ENCODE assay signal across 17 cellular contexts in the genomic region with DNA sequence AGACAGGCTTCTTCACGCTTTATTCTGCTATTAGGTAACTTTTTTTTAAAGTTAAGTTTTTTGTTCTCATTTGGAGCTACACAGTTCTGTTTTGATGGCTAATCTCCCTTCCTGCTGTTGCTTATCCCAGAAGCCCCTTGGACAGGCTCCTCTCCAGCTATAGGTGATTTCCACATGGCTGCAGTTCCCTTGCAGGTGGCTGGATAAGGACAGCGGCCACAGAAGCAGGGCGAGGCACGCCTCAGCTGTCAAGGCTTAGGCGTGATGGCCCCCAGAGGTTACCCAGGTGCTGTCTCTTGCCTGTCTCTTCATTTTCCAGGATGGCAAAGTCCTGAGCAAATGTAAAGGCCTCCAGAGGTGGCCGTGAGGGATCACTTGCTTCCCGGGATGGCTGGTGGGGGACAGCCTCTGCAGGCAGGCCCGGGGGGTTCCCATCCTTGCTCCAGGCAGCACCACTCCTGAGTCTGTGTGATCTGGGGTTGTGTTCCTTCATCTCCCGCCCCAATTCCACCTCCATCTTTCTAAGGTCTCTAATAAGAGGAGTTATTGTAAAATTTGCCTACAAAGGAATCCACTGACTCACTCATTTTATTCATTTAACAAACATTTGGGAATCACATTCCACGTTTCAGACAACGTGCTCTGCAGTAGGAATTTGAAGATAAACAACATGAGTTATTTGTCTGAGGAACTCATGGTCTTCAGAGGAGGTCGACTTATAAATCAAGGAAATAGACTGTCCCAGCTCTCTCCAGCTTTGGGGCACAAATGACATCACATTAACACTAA. TPM values are rescaled to one million over a fixed set of nuclear protein-coding genes. Genes with fewer than 3 reads are reported as not detected.
A peak's percentile ranks its signal among the peaks of the same experiment; 100 is the strongest.
DNase-seq lines count a peak whose midpoint lies in the region; ATAC-seq and TF ChIP-seq lines count a peak whose summit lies in the region.
"Had no signal": no experiment of that assay in that cellular context is flagged by ENCODE, and none has a peak within 500 bp of the region (broad histone marks: within the 10 kb centered on the region; RNA-seq: fewer than 3 reads in every experiment).

No MANE protein-coding gene starts in this region.

- no peak overlapping the region for H3K4me3 ChIP-seq in BJ (ENCODE audit: low read depth, low read length)
- no peak overlapping the region for H3K4me3 ChIP-seq in Karpas-422 (ENCODE audit: low read length)

- TF ChIP-seq CTCF in BJ (IDR thresholded peaks at IDR 0.05; ENCODE audit: insufficient read depth, low read depth, low read length), result no peak

- no peaks in the 10 kb centered on the region for H3K9me2 ChIP-seq in Karpas-422 (replicated peaks; ENCODE audit: insufficient read depth, low read length)

- no peak overlapping the region for H3K4me2 ChIP-seq in Karpas-422 (ENCODE audit: low read depth, low read length, poor library complexity, severe bottlenecking)

- peak; percentile 63 for DNase-seq in BJ (ENCODE audit: low read depth)
- DNase-seq in Karpas-422, result peak; percentile 28
- peak; percentile 43 for DNase-seq in epidermal melanocyte (ENCODE audit: insufficient read length, low spot score)
- peak; percentile 19 for DNase-seq in non-pigmented ciliary epithelial cell (ENCODE audit: low read depth)
- no peak for DNase-seq in NCI-H446 treated with DMSO at 0.1 percent for 48 hours (lab: John Stamatoyannopoulos, UW)
- no peak for DNase-seq in DMS 273 (lab: John Stamatoyannopoulos, UW; ENCODE audit: unreplicated experiment)
- DNase-seq: activated CD4-positive, alpha-beta T cell treated with anti-CD3 and anti-CD28 coated beads for 1 hour; activated CD8-positive, alpha-beta memory T cell treated with anti-CD3 and anti-CD28 coated beads, Interleukin-2, amount 50 U/mL, for 4 hours; activated naive CD4-positive, alpha-beta T cell treated with anti-CD3 and anti-CD28 coated beads, Interleukin-2, amount 50 U/mL, for 16 hours; CD4-positive, alpha-beta memory T cell; endodermal cell; glutamatergic neuron; NCI-H82; stimulated activated CD4-positive, alpha-beta T cell treated with anti-CD3 and anti-CD28 coated beads, Interleukin-4, amount 100 ng/mL, for 24 hours; trophoblast cell had no signal

- ATAC-seq in GM19035 (IDR thresholded peaks at IDR 0.05; ENCODE audit: unreplicated experiment) (no peak), HG02938 (IDR thresholded peaks at IDR 0.05; ENCODE audit: unreplicated experiment) (no peak)

- POLR2A ChIA-PET in BJ (lab: Charles Lee), result no interaction called here

- no peaks in the 10 kb centered on the region for H3K9me3 ChIP-seq in Karpas-422 (ENCODE audit: low read length)

- CTCF ChIA-PET in BJ (lab: Yijun Ruan, JAX), result interaction anchor here (1.0 to 2.7 kb wide), 3 partner anchors 9 to 19 kb away, joined by 3 to 11 read pairs (median 3); no protein-coding TSS in a partner anchor

- no peaks in the 10 kb centered on the region for H3K4me1 ChIP-seq in Karpas-422 (ENCODE audit: low read length)

- no peaks in the 10 kb centered on the region for H4K20me1 ChIP-seq in Karpas-422 (ENCODE audit: insufficient read depth, low read depth, low read length)

- no peak overlapping the region for H2AFZ ChIP-seq in Karpas-422 (ENCODE audit: low read length)

- H3K36me3 ChIP-seq in BJ (ENCODE audit: control insufficient read depth, insufficient read depth, low read length) (no peaks in the 10 kb centered on the region), Karpas-422 (ENCODE audit: insufficient read depth, low read length) (no peaks in the 10 kb centered on the region)

- no peaks in the 10 kb centered on the region for H3K79me2 ChIP-seq in Karpas-422 (ENCODE audit: low read length)

- no peak overlapping the region for H3K9ac ChIP-seq in Karpas-422 (ENCODE audit: low read length)

- no peaks in the 10 kb centered on the region for H3K27me3 ChIP-seq in BJ (ENCODE audit: control insufficient read depth, insufficient read depth, low read length)
- no peaks in the 10 kb centered on the region for H3K27me3 ChIP-seq in Karpas-422 (ENCODE audit: low read length)

- no peak overlapping the region for H3K27ac ChIP-seq in Karpas-422 (ENCODE audit: low read length)

RNA-seq across cellular contexts. Expression of gene NAPG, which starts 53.4 kb away (rescaled TPM):
- 15.4 and 23.0 TPM in 2 replicates for polyA plus RNA-seq in BJ (2011; rRNA removed)
- polyA minus RNA-seq in BJ (2011; rRNA and poly(A)+ RNA removed), result 11.2 and 12.6 TPM in 2 replicates
- 33.4 and 50.4 TPM in 2 replicates for total RNA-seq in Karpas-422 (2014; rRNA removed; shearing (Covaris generic); ENCODE audit: low replicate concordance)

Comparison
In these comparisons a context has a peak if more than half of its experiments do, and no peak if none do; other contexts are left out.
1. DNase-seq: peak in BJ (single experiment), Karpas-422 (single experiment), epidermal melanocyte (single experiment) and non-pigmented ciliary epithelial cell (single experiment); none in NCI-H446 treated with DMSO at 0.1 percent for 48 hours (single experiment) and DMS 273 (single experiment).